ENCODE assay signal across 1 cellular context in the genomic region with DNA sequence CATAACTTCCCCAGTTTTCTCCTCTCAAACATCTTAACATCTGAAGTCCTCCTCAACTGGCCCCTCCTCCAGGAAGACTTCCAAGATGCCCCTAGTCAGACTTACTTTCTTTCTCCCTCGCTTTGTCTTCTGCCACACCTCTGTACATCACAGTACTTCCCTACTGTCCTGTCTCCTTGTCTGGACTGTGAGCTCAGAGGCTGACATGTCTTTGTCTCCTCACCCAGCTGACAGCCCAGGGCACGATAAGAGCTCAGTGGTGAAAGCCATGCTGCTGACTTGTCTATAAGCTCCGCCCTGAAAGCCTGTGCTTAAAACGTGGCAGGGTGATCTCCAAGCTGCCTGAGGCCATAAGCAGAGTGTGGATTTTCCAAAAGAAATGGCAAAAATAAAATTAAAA.
TF ChIP-seq lines count a peak whose summit lies in the region.

No MANE protein-coding gene starts in this region.

TF ChIP-seq in H1, 55 proteins besides CTCF, POLR2A, EP300 and RAD21 (continued from another document):
- no peak for TF ChIP-seq YY1 (IDR thresholded peaks at IDR 0.05; ENCODE audit: low read depth, low read length)
- no peak for TF ChIP-seq TAF7 (optimal IDR thresholded peaks at IDR 0.05; ENCODE audit: borderline replicate concordance, low read depth, low read length)
- TF ChIP-seq EGR1 (IDR thresholded peaks at IDR 0.05; ENCODE audit: borderline replicate concordance, low read depth, low read length), result no peak
- TF ChIP-seq, protein P1, sequence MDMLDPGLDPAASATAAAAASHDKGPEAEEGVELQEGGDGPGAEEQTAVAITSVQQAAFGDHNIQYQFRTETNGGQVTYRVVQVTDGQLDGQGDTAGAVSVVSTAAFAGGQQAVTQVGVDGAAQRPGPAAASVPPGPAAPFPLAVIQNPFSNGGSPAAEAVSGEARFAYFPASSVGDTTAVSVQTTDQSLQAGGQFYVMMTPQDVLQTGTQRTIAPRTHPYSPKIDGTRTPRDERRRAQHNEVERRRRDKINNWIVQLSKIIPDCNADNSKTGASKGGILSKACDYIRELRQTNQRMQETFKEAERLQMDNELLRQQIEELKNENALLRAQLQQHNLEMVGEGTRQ (IDR thresholded peaks at IDR 0.05; ENCODE audit: low read length), result no peak
- TF ChIP-seq GTF2F1 (IDR thresholded peaks at IDR 0.05; ENCODE audit: borderline replicate concordance, low read depth, low read length), result no peak
- no peak for TF ChIP-seq KDM5A (IDR thresholded peaks at IDR 0.05; ENCODE audit: low read length)
- TF ChIP-seq RBBP5 (IDR thresholded peaks at IDR 0.05; ENCODE audit: borderline replicate concordance, low read depth, low read length), result no peak
- TF ChIP-seq TEAD4 (IDR thresholded peaks at IDR 0.05; ENCODE audit: low read depth, low read length), result no peak
- TF ChIP-seq, protein P2, sequence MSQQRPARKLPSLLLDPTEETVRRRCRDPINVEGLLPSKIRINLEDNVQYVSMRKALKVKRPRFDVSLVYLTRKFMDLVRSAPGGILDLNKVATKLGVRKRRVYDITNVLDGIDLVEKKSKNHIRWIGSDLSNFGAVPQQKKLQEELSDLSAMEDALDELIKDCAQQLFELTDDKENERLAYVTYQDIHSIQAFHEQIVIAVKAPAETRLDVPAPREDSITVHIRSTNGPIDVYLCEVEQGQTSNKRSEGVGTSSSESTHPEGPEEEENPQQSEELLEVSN (IDR thresholded peaks at IDR 0.05), result no peak
